Comparison of ENCODE assay signal across 8 cellular contexts in genomic region chr16:29816694-29817441, GRCh38. TPM values are rescaled to one million over a fixed set of nuclear protein-coding genes. Genes with fewer than 3 reads are reported as not detected.
DNase-seq lines count a peak whose midpoint lies in the region; ATAC-seq and TF ChIP-seq lines count a peak whose summit lies in the region.

No MANE protein-coding gene starts in this region.

- no peaks in the 10 kb centered on the region; a peak in 1 of 5 replicates for H3K9me3 Mint-ChIP-seq in H9
- H3K9me3 Mint-ChIP-seq in activated B cell treated with CpG ODN at 0.5 μM for 24 hours: no peaks in the 10 kb centered on the region

- H3K4ac ChIP-seq in H9 (ENCODE audit: low read depth, low read length) (no peak overlapping the region), mesendoderm (ENCODE audit: low read depth, low read length) (peak overlapping the region; percentile 88)

- intact Hi-C loops in activated B cell treated with CpG ODN at 0.5 μM for 24 hours (cut with micrococcal nuclease): loop anchor here (1.0 to 5.0 kb wide), 8 partner anchors 10 to 1360 kb away; partner anchors contain the start of genes CDIPT, FBXL19 and KIF22

- H4K5ac ChIP-seq in H9 (ENCODE audit: insufficient read length, low read depth, low read length) (no peak overlapping the region), mesendoderm (ENCODE audit: low read length) (peak overlapping the region; percentile 42)

- H3K27ac Mint-ChIP-seq in H9 (peak overlapping the region; percentile 85 to 95 (median 89)), activated B cell treated with CpG ODN at 0.5 μM for 24 hours (peak overlapping the region; percentile 99)

- H3K4me2 ChIP-seq in H9 (ENCODE audit: insufficient read depth, insufficient read length, low read length) (peak overlapping the region; percentile 59), mesendoderm (ENCODE audit: low read length) (peak overlapping the region; percentile 57)

- no CpG with 5 or more reads among the region's 37 CpGs for WGBS in H9 (ENCODE audit: extremely low coverage, insufficient read length, low lambda C conversion rate)
- WGBS in ectodermal cell, 2 experiments: 2 to 5% methylated on average over 37 of the region's 37 CpGs
- no CpG with 5 or more reads among the region's 37 CpGs for WGBS in mesendoderm (ENCODE audit: extremely low coverage, insufficient coverage, low lambda C conversion rate)

- H3K23me2 ChIP-seq in H9 (ENCODE audit: insufficient read length, low read depth, low read length, poor library complexity, severe bottlenecking): peaks cover 29% of the 10 kb centered on the region

- H3K4me3 Mint-ChIP-seq in H9 (peak overlapping the region; percentile 93 to 96), activated B cell treated with CpG ODN at 0.5 μM for 24 hours (peak overlapping the region; percentile 99)

- no peak overlapping the region for H2AK5ac ChIP-seq in H9 (ENCODE audit: insufficient read length, low read length)
- peak overlapping the region; percentile 28 for H2AK5ac ChIP-seq in mesendoderm (ENCODE audit: low read length)

- no peaks in the 10 kb centered on the region for H4K20me1 ChIP-seq in H9 (ENCODE audit: control insufficient read depth, insufficient read depth, insufficient read length)

- H3K18ac ChIP-seq in H9 (ENCODE audit: insufficient read length, low read depth, low read length) (peak overlapping the region; percentile 19), mesendoderm (ENCODE audit: low read length) (peak overlapping the region; percentile 10)

- H3K14ac ChIP-seq in H9 (ENCODE audit: insufficient read depth, low read length): peak overlapping the region; percentile 22; the same call in 1 of the 2 replicates

- H3K27me3 ChIP-seq in H9 (ENCODE audit: insufficient read depth, low read length): no peaks in the 10 kb centered on the region
- H3K27me3 ChIP-seq in ectodermal cell (ENCODE audit: control insufficient read depth, insufficient read depth, low read length, poor library complexity, severe bottlenecking): no peaks in the 10 kb centered on the region
- no peaks in the 10 kb centered on the region for H3K27me3 ChIP-seq in mesendoderm (ENCODE audit: insufficient read depth, low read length, poor library complexity)

- H3K36me3 Mint-ChIP-seq in H9 (ENCODE audit: insufficient read depth in 1 of 3, low read depth in 3 of 3) (peaks cover 24 to 38% (median 35%) of the 10 kb centered on the region in 3 experiments), activated B cell treated with CpG ODN at 0.5 μM for 24 hours (ENCODE audit: low read depth) (peaks cover 37% of the 10 kb centered on the region)

- peaks cover 20% of the 10 kb centered on the region for H3K36me3 ChIP-seq in ectodermal cell (ENCODE audit: control insufficient read depth, insufficient read depth, low read length)
- H3K36me3 ChIP-seq in mesendoderm (ENCODE audit: control insufficient read depth, insufficient read depth, low read length): peaks cover 2% of the 10 kb centered on the region

- no peak overlapping the region for H3K27ac ChIP-seq in H9 (ENCODE audit: insufficient read length, low read depth, low read length)
- peak overlapping the region; percentile 44 for H3K27ac ChIP-seq in ectodermal cell (ENCODE audit: insufficient read depth, low read depth, low read length, poor library complexity, severe bottlenecking)
- peak overlapping the region; percentile 76 for H3K27ac ChIP-seq in mesendoderm (ENCODE audit: low read depth, low read length)
- H3K27ac ChIP-seq in temporal lobe (ENCODE audit: low read depth, low read length): peak overlapping the region; percentile 92

- H3K27me3 Mint-ChIP-seq in H9 (ENCODE audit: low read depth) (no peaks in the 10 kb centered on the region; the same call in none of the 2 replicates), activated B cell treated with CpG ODN at 0.5 μM for 24 hours (no peaks in the 10 kb centered on the region)

- peak overlapping the region; percentile 90 for H3K4me3 ChIP-seq in ectodermal cell (ENCODE audit: insufficient read depth, low read depth, low read length)
- H3K4me3 ChIP-seq in mesendoderm (ENCODE audit: low read length): peak overlapping the region; percentile 92

- no peak overlapping the region for H4K91ac ChIP-seq in H9 (ENCODE audit: insufficient read length, low read depth, low read length)

- H3K4me1 Mint-ChIP-seq in H9: peaks cover 52 to 58% of the 10 kb centered on the region in 2 experiments
- peaks cover 71% of the 10 kb centered on the region for H3K4me1 Mint-ChIP-seq in activated B cell treated with CpG ODN at 0.5 μM for 24 hours

- DNase-seq in GM10248 (ENCODE audit: extremely low spot score): peak; percentile 53
- peak; percentile 67 for DNase-seq in H9
- peak; percentile 41 for DNase-seq in NCI-H1092 treated with DMSO at 0.1 percent for 48 hours (lab: John Stamatoyannopoulos, UW)
- DNase-seq in activated B cell treated with CpG ODN at 0.5 μM for 24 hours: no peak
- peak; percentile 80 for DNase-seq in mesendoderm
- DNase-seq in HPDE6-E6E7 (ENCODE audit: extremely low spot score): no peak

- H3K23ac ChIP-seq in H9 (ENCODE audit: insufficient read length, low read depth, low read length) (no peak overlapping the region), mesendoderm (ENCODE audit: low read length) (peak overlapping the region; percentile 81)

- H2BK120ac ChIP-seq in H9 (ENCODE audit: low read depth, low read length, poor library complexity, severe bottlenecking): no peak overlapping the region
- no peak overlapping the region for H2BK120ac ChIP-seq in mesendoderm (ENCODE audit: low read depth, low read length)

- no peaks in the 10 kb centered on the region for H3K9me3 ChIP-seq in H9 (ENCODE audit: control insufficient read depth, low read depth, low read length)
- H3K9me3 ChIP-seq in ectodermal cell (ENCODE audit: control insufficient read depth, low read length): no peaks in the 10 kb centered on the region

- H3K56ac ChIP-seq in H9 (ENCODE audit: insufficient read length, low read depth, low read length): no peak overlapping the region
- H3K56ac ChIP-seq in mesendoderm (ENCODE audit: low read length): peak overlapping the region; percentile 93

- TF ChIP-seq CTCF in GM10248 (IDR thresholded peaks at IDR 0.05; ENCODE audit: control extremely low read depth, extremely low read depth, low read depth, missing control alignments) (no peak), H9 (conservative IDR thresholded peaks at IDR 0.05) (peak; percentile 42; the same call in 2 of the 3 replicates), activated B cell treated with CpG ODN at 0.5 μM for 24 hours (IDR thresholded peaks at IDR 0.05) (no peak)

- H3K79me1 ChIP-seq in H9 (ENCODE audit: insufficient read depth, low read depth, low read length, poor library complexity, severe bottlenecking) (no peaks in the 10 kb centered on the region), mesendoderm (ENCODE audit: low read length) (peaks cover 5% of the 10 kb centered on the region)

- no peak overlapping the region for H2BK5ac ChIP-seq in H9 (ENCODE audit: insufficient read length, low read length)
- peak overlapping the region; percentile 95 for H2BK5ac ChIP-seq in mesendoderm (ENCODE audit: low read length)

- CTCF ChIA-PET in GM10248 (lab: Yijun Ruan, JAX) (interaction anchor here (0.6 to 3.9 kb wide), 12 partner anchors 10 to 176 kb away, joined by 3 to 39 read pairs (median 4); partner anchors contain the start of gene MAZ), activated B cell treated with CpG ODN at 0.5 μM for 24 hours (lab: Charles Lee) (interaction anchor here (0.7 to 2.3 kb wide), 5 partner anchors 9 to 116 kb away, joined by 3 to 23 read pairs (median 4); partner anchors contain the start of gene KIF22)

- H2BK20ac ChIP-seq in H9 (ENCODE audit: low read depth, low read length, poor library complexity, severe bottlenecking): no peak overlapping the region

- H2BK15ac ChIP-seq in H9 (ENCODE audit: low read depth, low read length): no peak overlapping the region
- H2BK15ac ChIP-seq in mesendoderm (replicated peaks; ENCODE audit: low read depth): no peak overlapping the region

- no peak overlapping the region for H2AFZ ChIP-seq in H9 (ENCODE audit: low read length)

- no peak overlapping the region for H4K8ac ChIP-seq in H9 (replicated peaks; ENCODE audit: insufficient read length, low read depth, low read length)
- H4K8ac ChIP-seq in mesendoderm (ENCODE audit: low read depth, low read length): peak overlapping the region; percentile 82

- POLR2A ChIA-PET in GM10248 (lab: Yijun Ruan, JAX) (interaction anchor here (0.5 to 1.7 kb wide), 5 partner anchors 10 to 273 kb away, joined by 3 to 8 read pairs (median 4); partner anchors contain the start of gene TAOK2), activated B cell treated with CpG ODN at 0.5 μM for 24 hours (lab: Charles Lee) (interaction anchor here (0.5 to 8.2 kb wide), 16 partner anchors 8 to 743 kb away, joined by 3 to 147 read pairs (median 5); partner anchors contain the start of genes CORO1A, KCTD13, KIF22 and MAZ)

- no peak overlapping the region for H3T11ph ChIP-seq in H9 (ENCODE audit: low read length)

- H2BK12ac ChIP-seq in H9 (ENCODE audit: insufficient read length, low read depth, low read length): no peak overlapping the region

- H3K4me1 ChIP-seq in H9 (ENCODE audit: insufficient read depth, low read length): peaks cover 6% of the 10 kb centered on the region; the same call in 1 of the 2 replicates
- H3K4me1 ChIP-seq in ectodermal cell (ENCODE audit: control insufficient read depth, insufficient read depth, low read length): peaks cover 23% of the 10 kb centered on the region
- H3K4me1 ChIP-seq in mesendoderm (ENCODE audit: control insufficient read depth, low read depth, low read length): peaks cover 19% of the 10 kb centered on the region

- ATAC-seq in activated B cell treated with CpG ODN at 0.5 μM for 24 hours (ENCODE audit: low read depth): peak; percentile 3

- no peaks in the 10 kb centered on the region; the same call in 1 of the 2 replicates for H3K79me2 ChIP-seq in H9 (ENCODE audit: insufficient read depth, low read length)
- H3K79me2 ChIP-seq in mesendoderm (ENCODE audit: control insufficient read depth, insufficient read depth, low read length): peaks cover 11% of the 10 kb centered on the region

- H3K9ac ChIP-seq in H9 (ENCODE audit: extremely low read depth, insufficient read length, low read length) (peak overlapping the region; percentile 58), mesendoderm (ENCODE audit: low read length) (peak overlapping the region; percentile 99)

RNA-seq across cellular contexts. Expression of gene PAGR1, which starts 0.9 kb away (rescaled TPM):
- total RNA-seq in H9 (2021) (65.3 and 67.8 TPM in 2 replicates), activated B cell treated with CpG ODN at 0.5 μM for 24 hours (18.6 and 20.3 TPM in 2 replicates), temporal lobe (9.8 TPM)
- polyA plus RNA-seq in ectodermal cell (2013, experiment 1 of 4): 119 TPM
- polyA plus RNA-seq in ectodermal cell (2013, experiment 2 of 4): 101 TPM
- polyA plus RNA-seq in ectodermal cell (2013, experiment 3 of 4): 98.3 TPM
- polyA plus RNA-seq in ectodermal cell (2013, experiment 4 of 4): 106 TPM
- 59.4 TPM for polyA plus RNA-seq in mesendoderm (2013, experiment 1 of 2)
- polyA plus RNA-seq in mesendoderm (2013, experiment 2 of 2): 59.3 TPM

RNA-seq across cellular contexts. Expression of gene MVP, which starts 3.4 kb away (rescaled TPM):
- total RNA-seq in H9 (2021): 2.5 and 3.1 TPM in 2 replicates
- 177 and 179 TPM in 2 replicates for total RNA-seq in activated B cell treated with CpG ODN at 0.5 μM for 24 hours
- polyA plus RNA-seq in ectodermal cell (2013, experiment 1 of 4): 4.4 TPM
- 4.4 TPM for polyA plus RNA-seq in ectodermal cell (2013, experiment 2 of 4)
- 2.9 TPM for polyA plus RNA-seq in ectodermal cell (2013, experiment 3 of 4)
- 4.0 TPM for polyA plus RNA-seq in ectodermal cell (2013, experiment 4 of 4)
- polyA plus RNA-seq in mesendoderm (2013, experiment 1 of 2): 0.13 TPM
- polyA plus RNA-seq in mesendoderm (2013, experiment 2 of 2): 0.18 TPM
- total RNA-seq in temporal lobe: 3.9 TPM

RNA-seq across cellular contexts. Expression of gene PRRT2, which starts 4.9 kb away (rescaled TPM):
- total RNA-seq in H9 (2021) (10.7 and 14.6 TPM in 2 replicates), activated B cell treated with CpG ODN at 0.5 μM for 24 hours (0.11 and 0.54 TPM in 2 replicates), temporal lobe (21.9 TPM)
- 117 TPM for polyA plus RNA-seq in ectodermal cell (2013, experiment 1 of 4)
- polyA plus RNA-seq in ectodermal cell (2013, experiment 2 of 4): 92.1 TPM
- 94.4 TPM for polyA plus RNA-seq in ectodermal cell (2013, experiment 3 of 4)
- 105 TPM for polyA plus RNA-seq in ectodermal cell (2013, experiment 4 of 4)
- polyA plus RNA-seq in mesendoderm (2013, experiment 1 of 2): 2.4 TPM
- 2.5 TPM for polyA plus RNA-seq in mesendoderm (2013, experiment 2 of 2)

RNA-seq across cellular contexts. Expression of gene MAZ, which starts 10.5 kb away (rescaled TPM):
- 412 and 414 TPM in 2 replicates for total RNA-seq in H9 (2021)
- total RNA-seq in activated B cell treated with CpG ODN at 0.5 μM for 24 hours: 172 and 187 TPM in 2 replicates
- 565 TPM for polyA plus RNA-seq in ectodermal cell (2013, experiment 1 of 4)
- polyA plus RNA-seq in ectodermal cell (2013, experiment 2 of 4): 525 TPM
- polyA plus RNA-seq in ectodermal cell (2013, experiment 3 of 4): 331 TPM
- polyA plus RNA-seq in ectodermal cell (2013, experiment 4 of 4): 357 TPM
- 156 TPM for polyA plus RNA-seq in mesendoderm (2013, experiment 1 of 2)
- 158 TPM for polyA plus RNA-seq in mesendoderm (2013, experiment 2 of 2)
- total RNA-seq in temporal lobe: 246 TPM

RNA-seq across cellular contexts. Expression of gene KIF22, which starts 26.3 kb away (rescaled TPM):
- total RNA-seq in H9 (2021) (148 and 151 TPM in 2 replicates), activated B cell treated with CpG ODN at 0.5 μM for 24 hours (33.1 and 40.1 TPM in 2 replicates), temporal lobe (24.3 TPM)
- polyA plus RNA-seq in ectodermal cell (2013, experiment 1 of 4): 139 TPM
- polyA plus RNA-seq in ectodermal cell (2013, experiment 2 of 4): 127 TPM
- 117 TPM for polyA plus RNA-seq in ectodermal cell (2013, experiment 3 of 4)
- 118 TPM for polyA plus RNA-seq in ectodermal cell (2013, experiment 4 of 4)
- polyA plus RNA-seq in mesendoderm (2013, experiment 1 of 2): 74.0 TPM
- polyA plus RNA-seq in mesendoderm (2013, experiment 2 of 2): 75.7 TPM

Comparison
In these comparisons a context has a peak if more than half of its experiments do, and no peak if none do; other contexts are left out.
1. DNase-seq: peak in GM10248 (single experiment), H9 (single experiment), NCI-H1092 treated with DMSO at 0.1 percent for 48 hours (single experiment) and mesendoderm (single experiment); none in activated B cell treated with CpG ODN at 0.5 μM for 24 hours (single experiment) and HPDE6-E6E7 (single experiment).
2. RNA of gene MVP, which starts 3.4 kb away (total RNA-seq): 177 to 179 TPM in activated B cell treated with CpG ODN at 0.5 μM for 24 hours; 3.9 TPM in temporal lobe (single experiment) and 2.5 to 3.1 TPM in H9; every median in the first group is over 10 times any median in the second.